In the genomic region with DNA sequence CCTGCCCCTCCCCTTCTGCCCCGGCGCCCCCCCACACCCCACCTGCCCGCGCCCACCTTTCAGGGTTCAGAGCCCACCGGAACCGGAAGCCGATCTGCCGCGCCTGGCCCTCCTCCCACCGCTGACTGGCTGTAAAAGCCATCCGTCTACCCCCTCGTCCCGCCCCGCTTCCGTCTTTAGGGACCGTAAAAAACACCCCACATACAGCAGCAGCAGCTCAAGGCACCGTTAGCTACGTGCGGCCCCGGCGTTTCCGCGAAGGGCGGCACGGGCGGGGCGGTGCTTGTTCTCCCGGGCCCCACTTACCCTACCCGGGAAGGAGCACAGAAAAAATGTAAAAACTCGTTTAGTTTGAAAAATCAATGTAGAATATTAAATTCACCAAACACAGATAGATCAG, we compare ENCODE assay signal across 8 cellular contexts. TPM values are rescaled to one million over a fixed set of nuclear protein-coding genes. Genes with fewer than 3 reads are reported as not detected.
DNase-seq lines count a peak whose midpoint lies in the region; ATAC-seq and TF ChIP-seq lines count a peak whose summit lies in the region.

A gene (minus strand): TSS at position 96 of the 400 bp plus-strand sequence. CDS start 320 bp downstream, outside the sequence.

- DNase-seq in Caki2 (ENCODE audit: low read depth) (peak; percentile 96), OCI-M2 (lab: John Stamatoyannopoulos, UW; ENCODE audit: unreplicated experiment) (peak; percentile 77), activated T-cell treated with anti-CD3 and anti-CD28 coated beads for 24 hours (ENCODE audit: low read depth) (peak; percentile 90), epidermal melanocyte (ENCODE audit: insufficient read length, low spot score) (peak; percentile 100)
- peak; percentile 86 to 92 for DNase-seq in stimulated activated CD8-positive, alpha-beta memory T cell treated with anti-CD3 and anti-CD28 coated beads, Interleukin-2, amount 100 ng/mL, for 48 hours (ENCODE audit: low read depth in 2 of 2)

- no peaks in the 10 kb centered on the region for H3K27me3 ChIP-seq in mononuclear cell (ENCODE audit: insufficient read depth, low read length)

- no peak within 1 kb of the TSS for H3K4me3 ChIP-seq in mononuclear cell (ENCODE audit: low read length)

- H3K9me3 ChIP-seq in mononuclear cell (ENCODE audit: low read depth, low read length): no peaks in the 10 kb centered on the region

- TF ChIP-seq EP300 in Ishikawa (IDR thresholded peaks at IDR 0.05; ENCODE audit: borderline replicate concordance): peak; percentile 24; the same call in 1 of the 2 replicates

- in situ Hi-C loops in Caki2 (cut with HindIII; ENCODE audit: low pct_unique_long_range_greater_than_20kb, low sequenced_read_pairs): no loop called here

- peaks cover 16% of the 10 kb centered on the region for H3K4me1 ChIP-seq in mononuclear cell (ENCODE audit: insufficient read depth, low read length)

- no peak for TF ChIP-seq RAD21 in Ishikawa (IDR thresholded peaks at IDR 0.05; ENCODE audit: low read depth)

- ATAC-seq in GM21526 (IDR thresholded peaks at IDR 0.05; ENCODE audit: low FRiP score, unreplicated experiment): peak; percentile 51

TF ChIP-seq in Ishikawa, 13 proteins besides CTCF, POLR2A, EP300 and RAD21:
- TF ChIP-seq TEAD4 (IDR thresholded peaks at IDR 0.05) (peak; percentile 36; the same call in 1 of the 2 replicates), FOXM1 (IDR thresholded peaks at IDR 0.05; ENCODE audit: borderline replicate concordance, low read depth) (no peak), TCF12 (IDR thresholded peaks at IDR 0.05; ENCODE audit: low read depth) (no peak), NFIC (IDR thresholded peaks at IDR 0.05) (no peak), YY1 (IDR thresholded peaks at IDR 0.05; ENCODE audit: low read depth) (peak; percentile 58; the same call in 1 of the 2 replicates), TAF1 (IDR thresholded peaks at IDR 0.05; ENCODE audit: low read depth) (peak; percentile 56; the same call in 1 of the 2 replicates), ZBTB7A (IDR thresholded peaks at IDR 0.05; ENCODE audit: low read depth) (0 out of 2 replicates have a peak, but pooled peaks have one; percentile 71), EGR1 (IDR thresholded peaks at IDR 0.05) (no peak)
- TF ChIP-seq, protein P1, sequence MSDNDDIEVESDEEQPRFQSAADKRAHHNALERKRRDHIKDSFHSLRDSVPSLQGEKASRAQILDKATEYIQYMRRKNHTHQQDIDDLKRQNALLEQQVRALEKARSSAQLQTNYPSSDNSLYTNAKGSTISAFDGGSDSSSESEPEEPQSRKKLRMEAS (IDR thresholded peaks at IDR 0.05): peak; percentile 68
- TF ChIP-seq, protein P2, sequence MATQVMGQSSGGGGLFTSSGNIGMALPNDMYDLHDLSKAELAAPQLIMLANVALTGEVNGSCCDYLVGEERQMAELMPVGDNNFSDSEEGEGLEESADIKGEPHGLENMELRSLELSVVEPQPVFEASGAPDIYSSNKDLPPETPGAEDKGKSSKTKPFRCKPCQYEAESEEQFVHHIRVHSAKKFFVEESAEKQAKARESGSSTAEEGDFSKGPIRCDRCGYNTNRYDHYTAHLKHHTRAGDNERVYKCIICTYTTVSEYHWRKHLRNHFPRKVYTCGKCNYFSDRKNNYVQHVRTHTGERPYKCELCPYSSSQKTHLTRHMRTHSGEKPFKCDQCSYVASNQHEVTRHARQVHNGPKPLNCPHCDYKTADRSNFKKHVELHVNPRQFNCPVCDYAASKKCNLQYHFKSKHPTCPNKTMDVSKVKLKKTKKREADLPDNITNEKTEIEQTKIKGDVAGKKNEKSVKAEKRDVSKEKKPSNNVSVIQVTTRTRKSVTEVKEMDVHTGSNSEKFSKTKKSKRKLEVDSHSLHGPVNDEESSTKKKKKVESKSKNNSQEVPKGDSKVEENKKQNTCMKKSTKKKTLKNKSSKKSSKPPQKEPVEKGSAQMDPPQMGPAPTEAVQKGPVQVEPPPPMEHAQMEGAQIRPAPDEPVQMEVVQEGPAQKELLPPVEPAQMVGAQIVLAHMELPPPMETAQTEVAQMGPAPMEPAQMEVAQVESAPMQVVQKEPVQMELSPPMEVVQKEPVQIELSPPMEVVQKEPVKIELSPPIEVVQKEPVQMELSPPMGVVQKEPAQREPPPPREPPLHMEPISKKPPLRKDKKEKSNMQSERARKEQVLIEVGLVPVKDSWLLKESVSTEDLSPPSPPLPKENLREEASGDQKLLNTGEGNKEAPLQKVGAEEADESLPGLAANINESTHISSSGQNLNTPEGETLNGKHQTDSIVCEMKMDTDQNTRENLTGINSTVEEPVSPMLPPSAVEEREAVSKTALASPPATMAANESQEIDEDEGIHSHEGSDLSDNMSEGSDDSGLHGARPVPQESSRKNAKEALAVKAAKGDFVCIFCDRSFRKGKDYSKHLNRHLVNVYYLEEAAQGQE (IDR thresholded peaks at IDR 0.05; ENCODE audit: low read depth): no peak
- TF ChIP-seq, protein P3, sequence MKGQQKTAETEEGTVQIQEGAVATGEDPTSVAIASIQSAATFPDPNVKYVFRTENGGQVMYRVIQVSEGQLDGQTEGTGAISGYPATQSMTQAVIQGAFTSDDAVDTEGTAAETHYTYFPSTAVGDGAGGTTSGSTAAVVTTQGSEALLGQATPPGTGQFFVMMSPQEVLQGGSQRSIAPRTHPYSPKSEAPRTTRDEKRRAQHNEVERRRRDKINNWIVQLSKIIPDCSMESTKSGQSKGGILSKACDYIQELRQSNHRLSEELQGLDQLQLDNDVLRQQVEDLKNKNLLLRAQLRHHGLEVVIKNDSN (IDR thresholded peaks at IDR 0.05): no peak
TF ChIP-seq in Ishikawa: peak in this region for 5.

RNA-seq across cellular contexts. Expression of the gene that starts here (rescaled TPM):
- 320 and 357 TPM in 2 replicates for total RNA-seq in Caki2 (2014; rRNA removed; shearing (Covaris generic); ENCODE audit: low replicate concordance)
- total RNA-seq in mononuclear cell: 19.9 TPM

Comparison
In these comparisons a context has a peak if more than half of its experiments do, and no peak if none do; other contexts are left out.
1. RNA of the gene that starts here (total RNA-seq): 320 to 357 TPM in Caki2; 19.9 TPM in mononuclear cell (single experiment); every median in the first group is over 10 times any median in the second.
2. Peak in every context shown above with its lines, with median percentiles within 50 percentile points of each other: DNase-seq.